In the genomic region with DNA sequence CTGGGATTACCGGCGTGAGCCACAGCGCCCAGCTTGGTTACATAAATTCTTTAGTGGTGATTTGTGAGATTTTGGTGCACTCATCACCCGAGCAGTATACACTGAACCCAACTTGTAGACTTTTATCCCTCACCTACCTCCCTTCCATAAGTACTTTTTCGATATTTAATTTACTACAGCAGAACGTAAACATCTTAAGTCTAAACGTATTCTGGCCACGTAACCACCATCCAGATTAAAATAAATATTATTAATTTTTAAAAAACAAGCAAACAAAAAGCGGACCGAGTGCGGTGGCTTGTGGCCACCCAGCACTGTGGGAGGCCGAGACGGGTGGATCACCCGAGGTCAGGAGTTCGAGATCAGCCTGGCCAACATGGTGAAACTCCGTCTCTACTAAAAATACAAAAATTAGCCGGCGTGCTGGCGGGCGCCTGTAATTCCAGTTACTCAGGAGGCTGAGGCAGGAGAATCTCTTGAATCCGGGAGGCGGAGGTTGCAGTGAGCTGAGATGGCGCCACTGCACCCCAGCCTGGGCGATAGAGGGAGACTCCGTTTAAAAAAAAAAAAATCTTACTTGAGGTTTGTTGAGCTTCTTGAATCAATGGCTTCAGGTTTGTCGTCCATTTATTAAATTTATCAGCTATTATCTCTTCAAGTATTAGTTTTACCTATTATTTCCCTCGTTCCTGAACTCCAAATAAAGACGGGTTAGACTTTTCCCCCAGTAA, we compare ENCODE assay signal across 8 cellular contexts. TPM values are rescaled to one million over a fixed set of nuclear protein-coding genes. Genes with fewer than 3 reads are reported as not detected.
DNase-seq lines count a peak whose midpoint lies in the region; ATAC-seq and TF ChIP-seq lines count a peak whose summit lies in the region.
"Not testable (repeated sequence)": the region's sequence is repeated elsewhere in the genome, so short reads cannot be mapped to it uniquely, and the experiment has no call there.

No MANE protein-coding gene starts in this region.

- peak overlapping the region; percentile 90 for H3K27ac ChIP-seq in RWPE1

- not testable (repeated sequence) for H3K36me3 Mint-ChIP-seq in activated T-cell treated with anti-CD3 and anti-CD28 coated beads, Interleukin-2, amount 50 U/mL, for 24 hours (ENCODE audit: low read depth)

- H3K27ac Mint-ChIP-seq in activated T-cell treated with anti-CD3 and anti-CD28 coated beads, Interleukin-2, amount 50 U/mL, for 24 hours = not testable (repeated sequence)

- not testable (repeated sequence) for TF ChIP-seq CTCF in RWPE1 (conservative IDR thresholded peaks at IDR 0.05; ENCODE audit: low read depth); epithelial cell of proximal tubule (conservative IDR thresholded peaks at IDR 0.05; ENCODE audit: low read depth, low read length)

- H3K9ac ChIP-seq in mucosa of stomach (ENCODE audit: low read length) = peak overlapping the region; percentile 24

- H3K27me3 Mint-ChIP-seq in activated T-cell treated with anti-CD3 and anti-CD28 coated beads, Interleukin-2, amount 50 U/mL, for 24 hours = not testable (repeated sequence)

- DNase-seq in Caki2 (ENCODE audit: low read depth) (peak; percentile 52), Kasumi-1 (lab: John Stamatoyannopoulos, UW) (peak; percentile 57 to 58)
- not testable (repeated sequence) for DNase-seq in RWPE1 (ENCODE audit: low spot score); epithelial cell of proximal tubule (ENCODE audit: low read depth)
- DNase-seq in activated T-cell treated with anti-CD3 and anti-CD28 coated beads, Interleukin-2, amount 50 U/mL, for 24 hours = peak; percentile 77
- DNase-seq in stimulated activated CD8-positive, alpha-beta memory T cell treated with anti-CD3 and anti-CD28 coated beads, Interleukin-4, amount 100 ng/mL, for 48 hours = peak; percentile 75

- H3K36me3 ChIP-seq in mucosa of stomach (ENCODE audit: control insufficient read depth, insufficient read depth, low read length) = not testable (repeated sequence)

- ATAC-seq in GM21737 (IDR thresholded peaks at IDR 0.05; ENCODE audit: unreplicated experiment) = peak; percentile 6

- H3K4me3 ChIP-seq in epithelial cell of proximal tubule (ENCODE audit: low read depth, low read length) (peak overlapping the region; percentile 43), mucosa of stomach (ENCODE audit: low read length) (peak overlapping the region; percentile 11)

- H3K27me3 ChIP-seq in mucosa of stomach (ENCODE audit: control insufficient read depth, insufficient read depth, low read length) = not testable (repeated sequence)

- CTCF ChIA-PET in RWPE1 (lab: Yijun Ruan, JAX) = interaction anchor here (0.6 to 1.5 kb wide), 2 partner anchors 99 to 321 kb away, joined by 6 read pairs; no protein-coding TSS in a partner anchor

- not testable (repeated sequence) for H3K9me3 ChIP-seq in mucosa of stomach (ENCODE audit: control insufficient read depth, low read length)

- POLR2A ChIA-PET in RWPE1 (lab: Yijun Ruan, JAX; ENCODE audit: low non-redundant PET) = interaction anchor here (0.7 kb wide), 1 partner anchor 94 kb away, joined by 4 read pairs; no protein-coding TSS in a partner anchor

- H3K4me1 ChIP-seq in mucosa of stomach (ENCODE audit: control insufficient read depth, insufficient read depth, low read length) = not testable (repeated sequence)

- H3K4me1 Mint-ChIP-seq in activated T-cell treated with anti-CD3 and anti-CD28 coated beads, Interleukin-2, amount 50 U/mL, for 24 hours (ENCODE audit: low read depth) = peaks cover 36% of the 10 kb centered on the region

- in situ Hi-C loops in Caki2 (cut with HindIII; ENCODE audit: low pct_unique_long_range_greater_than_20kb, low sequenced_read_pairs) = not testable (repeated sequence)

- not testable (repeated sequence) for H3K4me3 Mint-ChIP-seq in activated T-cell treated with anti-CD3 and anti-CD28 coated beads, Interleukin-2, amount 50 U/mL, for 24 hours

- H3K9me3 Mint-ChIP-seq in activated T-cell treated with anti-CD3 and anti-CD28 coated beads, Interleukin-2, amount 50 U/mL, for 24 hours = not testable (repeated sequence)

RNA-seq across cellular contexts. Expression of gene ILF2, which starts 1.0 kb away (rescaled TPM):
- 271 and 308 TPM in 2 replicates for total RNA-seq in Caki2 (2014; rRNA removed; shearing (Covaris generic); ENCODE audit: low replicate concordance)
- 295 and 370 TPM in 2 replicates for total RNA-seq in epithelial cell of proximal tubule

RNA-seq across cellular contexts. Expression of gene NPR1, which starts 6.7 kb away (rescaled TPM):
- 0.41 TPM in 1 of 2 replicates, not detected in the other for total RNA-seq in Caki2 (2014; rRNA removed; shearing (Covaris generic); ENCODE audit: low replicate concordance)
- 0.72 and 0.92 TPM in 2 replicates for total RNA-seq in epithelial cell of proximal tubule

RNA-seq across cellular contexts. Expression of gene SNAPIN, which starts 13.3 kb away (rescaled TPM):
- 76.2 and 78.5 TPM in 2 replicates for total RNA-seq in Caki2 (2014; rRNA removed; shearing (Covaris generic); ENCODE audit: low replicate concordance)
- 59.8 and 79.9 TPM in 2 replicates for total RNA-seq in epithelial cell of proximal tubule

RNA-seq across cellular contexts. Expression of gene CHTOP, which starts 37.9 kb away (rescaled TPM):
- 34.6 and 42.0 TPM in 2 replicates for total RNA-seq in Caki2 (2014; rRNA removed; shearing (Covaris generic); ENCODE audit: low replicate concordance)
- total RNA-seq in epithelial cell of proximal tubule = 53.0 and 64.7 TPM in 2 replicates

RNA-seq across cellular contexts. Expression of gene S100A1, which starts 43.6 kb away (rescaled TPM):
- not detected in 2 replicates for total RNA-seq in Caki2 (2014; rRNA removed; shearing (Covaris generic); ENCODE audit: low replicate concordance)
- total RNA-seq in epithelial cell of proximal tubule = 1.3 and 16.5 TPM in 2 replicates
